ENCODE assay signal across 11 cellular contexts in genomic region chr3:185760550-185760949, GRCh38.
A peak's percentile ranks its signal among the peaks of the same experiment; 100 is the strongest.
DNase-seq lines count a peak whose midpoint lies in the region; ATAC-seq and TF ChIP-seq lines count a peak whose summit lies in the region.
"Had no signal": no experiment of that assay in that cellular context is flagged by ENCODE, and none has a peak within 500 bp of the region (broad histone marks: within the 10 kb centered on the region; RNA-seq: fewer than 3 reads in every experiment).

No MANE protein-coding gene starts in this region.

- TF ChIP-seq CTCF in HEK293 (tag by site-specific recombination; IDR thresholded peaks at IDR 0.05) (no peak), astrocyte of the cerebellum (IDR thresholded peaks at IDR 0.05; ENCODE audit: low read depth, low read length, missing control alignments) (no peak), hepatocyte (IDR thresholded peaks at IDR 0.05; ENCODE audit: poor library complexity) (no peak)

- no peaks in the 10 kb centered on the region for H3K9me3 ChIP-seq in HEK293 (ENCODE audit: control insufficient read depth, insufficient read depth, low read depth, low read length)
- H3K9me3 ChIP-seq in hepatocyte (ENCODE audit: low read depth) = no peaks in the 10 kb centered on the region
- H3K9me3 ChIP-seq in skeletal muscle satellite cell (replicated peaks; ENCODE audit: low read length) = no peaks in the 10 kb centered on the region

- H3K27ac ChIP-seq in HEK293 (ENCODE audit: extremely low read depth, low read depth, low read length) (no peak overlapping the region), hepatocyte (peak overlapping the region; percentile 4)

- peaks cover 23% of the 10 kb centered on the region for H3K4me1 ChIP-seq in HEK293 (ENCODE audit: control insufficient read depth, insufficient read depth, low read length)
- H3K4me1 ChIP-seq in hepatocyte (ENCODE audit: insufficient read depth) = peaks cover 63% of the 10 kb centered on the region
- H3K4me1 ChIP-seq in skeletal muscle satellite cell (ENCODE audit: control insufficient read depth, insufficient read depth, low read length) = peaks cover 65% of the 10 kb centered on the region

- WGBS in hepatocyte (ENCODE audit: low lambda C conversion rate, missing lambda C conversion rate) = 62% methylated on average over 5 of the region's 5 CpGs

- POLR2A ChIA-PET in HEK293 (lab: Yijun Ruan, JAX) = no interaction called here

- no peak for ATAC-seq in HG03095 (IDR thresholded peaks at IDR 0.05; ENCODE audit: unreplicated experiment)
- ATAC-seq: stimulated activated naive CD8-positive, alpha-beta T cell treated with anti-CD3 and anti-CD28 coated beads, Interleukin-15, amount 100 ng/mL, for 72 hours had no signal

- H3K9ac ChIP-seq in skeletal muscle satellite cell (ENCODE audit: low read depth, low read length) = peak overlapping the region; percentile 70

- DNase-seq in astrocyte of the cerebellum (ENCODE audit: low read depth) = no peak
- DNase-seq in hepatocyte (ENCODE audit: low spot score) = no peak
- no peak for DNase-seq in amygdala (lab: John Stamatoyannopoulos, UW)
- no peak for DNase-seq in NCI-H510A treated with DMSO at 0.1 percent for 48 hours (lab: John Stamatoyannopoulos, UW)
- no peak for DNase-seq in cortex of kidney (lab: John Stamatoyannopoulos, UW)
- DNase-seq: caudate nucleus; stimulated activated naive CD8-positive, alpha-beta T cell treated with anti-CD3 and anti-CD28 coated beads, Interleukin-15, amount 100 ng/mL, for 72 hours; T-helper 1 cell had no signal

- peaks cover 100% of the 10 kb centered on the region for H4K20me1 ChIP-seq in hepatocyte (ENCODE audit: insufficient read depth, poor library complexity, severe bottlenecking)

- peak overlapping the region; percentile 63 for H3K4me2 ChIP-seq in hepatocyte
- H3K4me2 ChIP-seq in skeletal muscle satellite cell (ENCODE audit: low read length) = peak overlapping the region; percentile 86

- H3K9me2 ChIP-seq in hepatocyte (replicated peaks; ENCODE audit: insufficient read depth) = no peaks in the 10 kb centered on the region

- peaks cover 100% of the 10 kb centered on the region for H3K79me2 ChIP-seq in hepatocyte

- H3K27me3 ChIP-seq in hepatocyte (no peaks in the 10 kb centered on the region), skeletal muscle satellite cell (ENCODE audit: control insufficient read depth, insufficient read depth, low read length) (no peaks in the 10 kb centered on the region)

- H3K36me3 ChIP-seq in HEK293 (ENCODE audit: control insufficient read depth in 2 of 2, insufficient read depth in 1 of 2, low read length in 2 of 2) (peaks cover 0 to 14% of the 10 kb centered on the region in 2 experiments; a peak in 1 of 3 replicates), hepatocyte (replicated peaks; ENCODE audit: insufficient read depth, low read depth) (no peaks in the 10 kb centered on the region), skeletal muscle satellite cell (ENCODE audit: insufficient read depth, low read length) (peaks cover 15% of the 10 kb centered on the region)

- no peak overlapping the region for H3K4me3 ChIP-seq in HEK293 (ENCODE audit: low read depth, low read length)
- H3K4me3 ChIP-seq in astrocyte of the cerebellum (ENCODE audit: low read depth, low read length) = peak overlapping the region; percentile 22
- no peak overlapping the region for H3K4me3 ChIP-seq in hepatocyte
- H3K4me3 ChIP-seq in skeletal muscle satellite cell (ENCODE audit: low read length) = peak overlapping the region; percentile 63

- in situ Hi-C loops in astrocyte of the cerebellum (cut with HindIII; ENCODE audit: low sequenced_read_pairs) = no loop called here

- H2AFZ ChIP-seq in hepatocyte = no peak overlapping the region

- CTCF ChIA-PET in HEK293 (lab: Yijun Ruan, JAX) = interaction anchor here (0.9 kb wide), 1 partner anchor 100 kb away, joined by 3 read pairs; no protein-coding TSS in a partner anchor

TF ChIP-seq in HEK293, 187 proteins besides CTCF, POLR2A, EP300 and RAD21:
- TF ChIP-seq IKZF3 (tag by site-specific recombination; IDR thresholded peaks at IDR 0.05) (peak; percentile 68), ZNF335 (tag by site-specific recombination; conservative IDR thresholded peaks at IDR 0.05) (no peak), ZNF341 (tag by site-specific recombination; IDR thresholded peaks at IDR 0.05; ENCODE audit: low read depth) (peak; percentile 34; the same call in 1 of the 2 replicates)

Comparison
In these comparisons a context has a peak if more than half of its experiments do, and no peak if none do; other contexts are left out.
1. H3K4me3 ChIP-seq: peak in astrocyte of the cerebellum (single experiment) and skeletal muscle satellite cell (single experiment); none in HEK293 (single experiment) and hepatocyte (single experiment).